ENCODE assay signal across 10 cellular contexts in genomic region chr19:35596366-35596999, GRCh38.
DNase-seq lines count a peak whose midpoint lies in the region; ATAC-seq and TF ChIP-seq lines count a peak whose summit lies in the region.
"Had no signal": no experiment of that assay in that cellular context is flagged by ENCODE, and none has a peak within 500 bp of the region (broad histone marks: within the 10 kb centered on the region; RNA-seq: fewer than 3 reads in every experiment).

No MANE protein-coding gene starts in this region.

- no peak for TF ChIP-seq POLR2A in NB4 (IDR thresholded peaks at IDR 0.05; ENCODE audit: extremely low read depth, insufficient read length)

- peak; percentile 56 for DNase-seq in GM12864 (ENCODE audit: low read depth)
- DNase-seq in NB4 (ENCODE audit: low read depth), result peak; percentile 36
- DNase-seq in hepatic stellate cell (ENCODE audit: low spot score), result peak; percentile 28
- DNase-seq in activated effector memory CD4-positive, alpha-beta T cell treated with anti-CD3 and anti-CD28 coated beads, Interleukin-2, amount 50 U/mL, for 16 hours, result no peak
- DNase-seq in effector CD4-positive, alpha-beta T cell, result no peak
- DNase-seq: NCI-H524 treated with DMSO at 0.1 percent for 48 hours had no signal

- ATAC-seq in GM19463 (IDR thresholded peaks at IDR 0.05; ENCODE audit: unreplicated experiment), result peak; percentile 71
- ATAC-seq in GM19324 (IDR thresholded peaks at IDR 0.05; ENCODE audit: low FRiP score, unreplicated experiment), result no peak
- ATAC-seq in GM21515 (IDR thresholded peaks at IDR 0.05; ENCODE audit: unreplicated experiment), result no peak

- no peak for TF ChIP-seq CTCF in GM12864 (IDR thresholded peaks at IDR 0.05; ENCODE audit: low read depth, low read length, missing control alignments)
- TF ChIP-seq CTCF in NB4 (IDR thresholded peaks at IDR 0.05; ENCODE audit: low read depth, low read length), result no peak

- no peak overlapping the region for H3K4me3 ChIP-seq in GM12864 (ENCODE audit: low read depth, low read length)
- H3K4me3 ChIP-seq in NB4 (ENCODE audit: low read depth, low read length), result no peak overlapping the region
- H3K4me3 ChIP-seq: HAP-1 had no signal

Comparison
In these comparisons a context has a peak if more than half of its experiments do, and no peak if none do; other contexts are left out.
1. DNase-seq: peak in GM12864 (single experiment), NB4 (single experiment) and hepatic stellate cell (single experiment); none in activated effector memory CD4-positive, alpha-beta T cell treated with anti-CD3 and anti-CD28 coated beads, Interleukin-2, amount 50 U/mL, for 16 hours (single experiment) and effector CD4-positive, alpha-beta T cell (single experiment).